ENCODE assay signal across 9 cellular contexts in genomic region chr12:68621092-68622081, GRCh38. TPM values are rescaled to one million over a fixed set of nuclear protein-coding genes. Genes with fewer than 3 reads are reported as not detected.
DNase-seq lines count a peak whose midpoint lies in the region; ATAC-seq and TF ChIP-seq lines count a peak whose summit lies in the region.
"Had no signal": no experiment of that assay in that cellular context is flagged by ENCODE, and none has a peak within 500 bp of the region (broad histone marks: within the 10 kb centered on the region; RNA-seq: fewer than 3 reads in every experiment).

No MANE protein-coding gene starts in this region.

- H3K79me2 ChIP-seq in mammary epithelial cell (ENCODE audit: insufficient read depth, low read length) (peaks cover 100% of the 10 kb centered on the region), parathyroid adenoma (peaks cover 88% of the 10 kb centered on the region)

- H3K9me3 ChIP-seq in HUES6 (ENCODE audit: control insufficient read depth, insufficient read depth, low read depth, low read length) (no peaks in the 10 kb centered on the region; the same call in 1 of the 2 replicates), mammary epithelial cell (replicated peaks; ENCODE audit: insufficient read depth, low read length) (no peaks in the 10 kb centered on the region), parathyroid adenoma (ENCODE audit: control insufficient read depth, low read length) (no peaks in the 10 kb centered on the region), spleen (no peaks in the 10 kb centered on the region)

- DNase-seq in Calu3 (no peak), mammary epithelial cell (no peak), spleen (no peak), NCI-H345 (lab: John Stamatoyannopoulos, UW) (no peak)
- DNase-seq: DND-41, NCI-H526 had no signal

- ATAC-seq in HG03442 (IDR thresholded peaks at IDR 0.05; ENCODE audit: unreplicated experiment): no peak

- no peak for TF ChIP-seq CTCF in Calu3 (IDR thresholded peaks at IDR 0.05; ENCODE audit: unreplicated experiment)
- TF ChIP-seq CTCF in mammary epithelial cell (conservative IDR thresholded peaks at IDR 0.05 in 1 of 2, IDR thresholded peaks at IDR 0.05 in 1 of 2; ENCODE audit: extremely low read depth in 1 of 2, insufficient read depth in 1 of 2, low read depth in 1 of 2, low read length in 2 of 2): no peak
- no peak for TF ChIP-seq CTCF in parathyroid adenoma (IDR thresholded peaks at IDR 0.05)
- TF ChIP-seq CTCF in spleen (IDR thresholded peaks at IDR 0.05 in 8 of 11, conservative IDR thresholded peaks at IDR 0.05 in 3 of 11): no peak

- no TSS peak for BruUV-seq in Calu3 (replicated peaks; lab: Mats Ljungman, UMichigan)
- BruUV-seq in mammary epithelial cell (replicated peaks; lab: Mats Ljungman, UMichigan): no TSS peak

- peaks cover under 1% of the 10 kb centered on the region for H3K9me3 Mint-ChIP-seq in Calu3 (ENCODE audit: low read depth, unreplicated experiment)

- peak overlapping the region; percentile 15 for H3K27ac Mint-ChIP-seq in Calu3 (ENCODE audit: unreplicated experiment)

- intact Hi-C loops in Calu3 (cut with micrococcal nuclease; ENCODE audit: unreplicated experiment): no loop called here
- intact Hi-C loops in mammary epithelial cell (cut with micrococcal nuclease): no loop called here
- intact Hi-C loops in spleen (cut with DNase I; ENCODE audit: low total_unique reads): no loop called here

- H3K4me2 ChIP-seq in mammary epithelial cell (ENCODE audit: insufficient read depth, low read depth, low read length) (peak overlapping the region; percentile 19), parathyroid adenoma (ENCODE audit: low read length) (peak overlapping the region; percentile 17)

- H3K36me3 Mint-ChIP-seq in Calu3 (ENCODE audit: insufficient read depth, unreplicated experiment): peaks cover 2% of the 10 kb centered on the region

- peaks cover 20% of the 10 kb centered on the region for H4K20me1 ChIP-seq in mammary epithelial cell (ENCODE audit: insufficient read depth, low read length)

- no peak for TF ChIP-seq POLR2A in spleen (IDR thresholded peaks at IDR 0.05)

- H3K9ac ChIP-seq in HUES6 (ENCODE audit: low read length): no peak overlapping the region
- no peak overlapping the region for H3K9ac ChIP-seq in mammary epithelial cell (ENCODE audit: insufficient read depth, low read length)
- H3K9ac ChIP-seq in parathyroid adenoma: no peak overlapping the region

- peaks cover 36% of the 10 kb centered on the region for H3K4me1 Mint-ChIP-seq in Calu3 (ENCODE audit: low read depth, unreplicated experiment)

- no peaks in the 10 kb centered on the region for H3K27me3 Mint-ChIP-seq in Calu3 (ENCODE audit: unreplicated experiment)

- 50% methylated on average over 1 of the region's 1 CpG for WGBS in mammary epithelial cell (ENCODE audit: low coverage, missing lambda C conversion rate)
- WGBS in spleen, 5 donors: 15 to 30% (median 21%) methylated on average over 1 of the region's 1 CpG

- H3K27me3 ChIP-seq in HUES6 (ENCODE audit: control insufficient read depth, insufficient read depth, low read length) (no peaks in the 10 kb centered on the region), mammary epithelial cell (ENCODE audit: insufficient read depth, low read length) (no peaks in the 10 kb centered on the region), parathyroid adenoma (ENCODE audit: control insufficient read depth, insufficient read depth, low read length) (no peaks in the 10 kb centered on the region), spleen (replicated peaks in 1 of 7) (no peaks in the 10 kb centered on the region)

- H3K36me3 ChIP-seq in HUES6 (ENCODE audit: control insufficient read depth, insufficient read depth, low read length) (peaks cover 20% of the 10 kb centered on the region), mammary epithelial cell (ENCODE audit: insufficient read depth, low read length) (peaks cover 4% of the 10 kb centered on the region), parathyroid adenoma (ENCODE audit: control insufficient read depth, insufficient read depth, low read length) (no peaks in the 10 kb centered on the region), spleen (peaks cover 0 to 37% (median 0%) of the 10 kb centered on the region in 6 donors)

- dilution Hi-C loops in mammary epithelial cell (cut with HindIII; ENCODE audit: low sequenced_read_pairs): no loop called here

- no peak overlapping the region for H3K4me3 ChIP-seq in HUES6 (ENCODE audit: low read depth, low read length)
- no peak overlapping the region for H3K4me3 ChIP-seq in mammary epithelial cell (replicated peaks in 1 of 3; ENCODE audit: insufficient read depth in 1 of 3, low read depth in 2 of 3, low read length in 3 of 3)
- no peak overlapping the region for H3K4me3 ChIP-seq in parathyroid adenoma (ENCODE audit: low read depth, low read length)
- H3K4me3 ChIP-seq in spleen: peak overlapping the region in 1 of 8 donors; percentile 27

- H3K4me1 ChIP-seq in HUES6 (ENCODE audit: control insufficient read depth, insufficient read depth, low read length) (peaks cover 24% of the 10 kb centered on the region), mammary epithelial cell (ENCODE audit: insufficient read depth, low read length) (peaks cover 37% of the 10 kb centered on the region), parathyroid adenoma (peaks cover 14% of the 10 kb centered on the region), spleen (peaks cover 58 to 100% (median 97%) of the 10 kb centered on the region in 6 donors)

- H3K27ac ChIP-seq in HUES6 (ENCODE audit: low read depth, low read length): peak overlapping the region; percentile 48; the same call in 1 of the 2 replicates
- no peak overlapping the region for H3K27ac ChIP-seq in mammary epithelial cell (ENCODE audit: insufficient read depth, low read depth, low read length)
- no peak overlapping the region for H3K27ac ChIP-seq in parathyroid adenoma
- peak overlapping the region in 4 of 8 donors; percentile 1 to 50 (median 26) for H3K27ac ChIP-seq in spleen

- CTCF ChIA-PET in Calu3 (lab: Charles Lee) (interaction anchor here (0.7 kb wide), 1 partner anchor 9 kb away, joined by 3 read pairs; no protein-coding TSS in a partner anchor), mammary epithelial cell (lab: Charles Lee; ENCODE audit: low non-redundant PET) (no interaction called here)

- no peak overlapping the region for H3K4me3 Mint-ChIP-seq in Calu3 (ENCODE audit: low read depth, unreplicated experiment)

- in situ Hi-C loops in mammary epithelial cell (cut with MboI; ENCODE audit: low sequenced_read_pairs in 2 of 2): loop anchor here in 1 of 2 donors (25.0 kb wide), 1 partner anchor 259 kb away; no protein-coding TSS in a partner anchor

- H2AFZ ChIP-seq in mammary epithelial cell (ENCODE audit: low read depth, low read length) (no peak overlapping the region), parathyroid adenoma (no peak overlapping the region)

RNA-seq across cellular contexts. Expression of gene RAP1B, which starts 10.7 kb away (rescaled TPM):
- 158 and 159 TPM in 2 replicates for total RNA-seq in Calu3 (2022)
- 100 to 1,000 TPM; 140 to 188 TPM for total RNA-seq in mammary epithelial cell
- polyA plus RNA-seq in mammary epithelial cell: 175 TPM
- 53.9 TPM for polyA minus RNA-seq in mammary epithelial cell
- total RNA-seq in spleen: 100 to 1,000 TPM; 178 to 321 (median 249) TPM
- 100 to 1,000 TPM; 107 to 157 (median 132) TPM for polyA plus RNA-seq in spleen
